ENCODE assay signal across 8 cellular contexts in genomic region chr22:29313126-29314071, GRCh38. TPM values are rescaled to one million over a fixed set of nuclear protein-coding genes. Genes with fewer than 3 reads are reported as not detected.
A peak's percentile ranks its signal among the peaks of the same experiment; 100 is the strongest.
DNase-seq lines count a peak whose midpoint lies in the region; TF ChIP-seq lines count a peak whose summit lies in the region.

No MANE protein-coding gene starts in this region.

- intact Hi-C loops in posterior vena cava (cut with DNase I) = no loop called here

- DNase-seq in GM12865 (ENCODE audit: low read depth) (no peak), foreskin melanocyte (peak; percentile 45), posterior vena cava (ENCODE audit: low spot score) (peak; percentile 87), Kasumi-1 (lab: John Stamatoyannopoulos, UW) (no peak), MV-4-11 (lab: John Stamatoyannopoulos, UW) (no peak), NCI-H510A treated with DMSO at 0.1 percent for 48 hours (lab: John Stamatoyannopoulos, UW) (no peak), SW480 (ENCODE audit: low spot score) (no peak)

- H3K4me3 ChIP-seq in GM12865 (ENCODE audit: low read depth, low read length) = no peak overlapping the region
- H3K4me3 ChIP-seq in WI38 (ENCODE audit: low read depth, low read length) = no peak overlapping the region

- TF ChIP-seq CTCF in GM12865 (IDR thresholded peaks at IDR 0.05; ENCODE audit: insufficient read depth, low read depth, low read length, missing control alignments) = peak; percentile 55
- TF ChIP-seq CTCF in WI38 (IDR thresholded peaks at IDR 0.05; ENCODE audit: low read depth, low read length) = peak; percentile 38; the same call in 1 of the 2 replicates

RNA-seq across cellular contexts. Expression of gene RASL10A, which starts 2.1 kb away (rescaled TPM):
- total RNA-seq in posterior vena cava = 1 to 10 TPM in 1 of 2 donors, under 1 TPM in 1; 0.71 to 1.9 TPM

RNA-seq across cellular contexts. Expression of gene GAS2L1, which starts 6.9 kb away (rescaled TPM):
- 10 to 100 TPM; 25.0 to 25.4 TPM for total RNA-seq in posterior vena cava

RNA-seq across cellular contexts. Expression of gene EWSR1, which starts 45.3 kb away (rescaled TPM):
- 100 to 1,000 TPM; 155 to 168 TPM for total RNA-seq in posterior vena cava

RNA-seq across cellular contexts. Expression of gene RHBDD3, which starts 45.6 kb away (rescaled TPM):
- total RNA-seq in posterior vena cava = 10 to 100 TPM; 11.8 to 17.6 TPM

Comparison
In these comparisons a context has a peak if more than half of its experiments do, and no peak if none do; other contexts are left out.
1. DNase-seq: peak in foreskin melanocyte (single experiment) and posterior vena cava (single experiment); none in GM12865 (single experiment), Kasumi-1 (0 of 2), MV-4-11 (single experiment), NCI-H510A treated with DMSO at 0.1 percent for 48 hours (single experiment) and SW480 (single experiment).